ENCODE assay signal across 9 cellular contexts in genomic region chr4:20254517-20255250, GRCh38. TPM values are rescaled to one million over a fixed set of nuclear protein-coding genes. Genes with fewer than 3 reads are reported as not detected.
DNase-seq lines count a peak whose midpoint lies in the region; ATAC-seq and TF ChIP-seq lines count a peak whose summit lies in the region.
"Had no signal": no experiment of that assay in that cellular context is flagged by ENCODE, and none has a peak within 500 bp of the region (broad histone marks: within the 10 kb centered on the region; RNA-seq: fewer than 3 reads in every experiment).

No MANE protein-coding gene starts in this region.

- 3% methylated on average over 62 to 72 of the region's 72 CpGs for WGBS in psoas muscle, 3 donors

- H3K4me3 ChIP-seq in cardiac muscle cell: peak overlapping the region; percentile 84
- H3K4me3 ChIP-seq in psoas muscle: peak overlapping the region; percentile 77

- DNase-seq in ELF-1 (ENCODE audit: low read depth, low spot score) (peak; percentile 74), SK-N-DZ (ENCODE audit: low spot score) (peak; percentile 47), cardiac muscle cell (ENCODE audit: low read depth in 1 of 2, low spot score in 1 of 2) (peak; percentile 67 to 75), psoas muscle (peak; percentile 27 to 57), G401 (ENCODE audit: low spot score) (no peak), medulla oblongata (ENCODE audit: extremely low spot score) (no peak)

- H3K9me3 ChIP-seq in cardiac muscle cell (ENCODE audit: low read depth) (no peaks in the 10 kb centered on the region), psoas muscle (no peaks in the 10 kb centered on the region)

- no peaks in the 10 kb centered on the region for H3K27me3 ChIP-seq in cardiac muscle cell
- H3K27me3 ChIP-seq in psoas muscle (ENCODE audit: insufficient read depth in 3 of 3, low read length in 2 of 3): peaks cover 0 to 35% (median 21%) of the 10 kb centered on the region in 3 donors

- intact Hi-C loops in psoas muscle (cut with DNase I): no loop called here

- TF ChIP-seq CTCF in cardiac muscle cell (IDR thresholded peaks at IDR 0.05; ENCODE audit: low read depth, low read length) (no peak), psoas muscle (IDR thresholded peaks at IDR 0.05) (no peak)

- H3K4me1 ChIP-seq in cardiac muscle cell (ENCODE audit: low read depth) (peaks cover 39% of the 10 kb centered on the region), psoas muscle (peaks cover 4% of the 10 kb centered on the region)

- in situ Hi-C loops in G401 (cut with HindIII; ENCODE audit: low sequenced_read_pairs): no loop called here

- H3K36me3 ChIP-seq in cardiac muscle cell: peaks cover 6% of the 10 kb centered on the region
- no peaks in the 10 kb centered on the region for H3K36me3 ChIP-seq in psoas muscle (ENCODE audit: insufficient read depth in 1 of 2, low read depth in 1 of 2)

- H3K27ac ChIP-seq in cardiac muscle cell (peak overlapping the region; percentile 18), psoas muscle (peak overlapping the region; percentile 27)

- ATAC-seq in psoas muscle: peak in 3 of 4 donors; percentile 9 to 12 (median 11)
- no peak for ATAC-seq in GM21737 (IDR thresholded peaks at IDR 0.05; ENCODE audit: unreplicated experiment)
- no peak for ATAC-seq in GM21529 (IDR thresholded peaks at IDR 0.05; ENCODE audit: unreplicated experiment)

RNA-seq across cellular contexts. Expression of gene SLIT2, which starts 3.0 kb away (rescaled TPM):
- polyA plus RNA-seq in SK-N-DZ (2014; cell fraction: cytosol; rRNA removed): 10.2 and 10.8 TPM in 2 replicates
- 9.5 and 10.2 TPM in 2 replicates for polyA plus RNA-seq in SK-N-DZ (2014; cell fraction: nucleus; rRNA removed)
- 48.9 and 59.8 TPM in 2 replicates for total RNA-seq in cardiac muscle cell
- polyA plus RNA-seq in cardiac muscle cell: 49.9 and 62.5 TPM in 2 replicates
- total RNA-seq in psoas muscle: 1 to 10 TPM; 4.7 to 9.0 (median 6.1) TPM
- polyA plus RNA-seq in psoas muscle: 1 to 10 TPM in 2 of 3 donors, under 1 TPM in 1; 0.22 to 2.5 (median 1.4) TPM
- not detected in 2 replicates for total RNA-seq in G401 (2014; rRNA removed; shearing (Covaris generic))
- total RNA-seq: mononuclear cell had no signal

Comparison
In these comparisons a context has a peak if more than half of its experiments do, and no peak if none do; other contexts are left out.
1. DNase-seq: peak in ELF-1 (single experiment), SK-N-DZ (single experiment), cardiac muscle cell (2 of 2) and psoas muscle (2 of 2); none in G401 (single experiment) and medulla oblongata (single experiment).
2. ATAC-seq: peak in psoas muscle (3 of 4); none in GM21737 (single experiment) and GM21529 (single experiment).